ENCODE assay signal across 8 cellular contexts in genomic region chr14:88551094-88551870, GRCh38. TPM values are rescaled to one million over a fixed set of nuclear protein-coding genes. Genes with fewer than 3 reads are reported as not detected.
DNase-seq lines count a peak whose midpoint lies in the region; ATAC-seq, FAIRE-seq and TF ChIP-seq lines count a peak whose summit lies in the region.

No MANE protein-coding gene starts in this region.

- H3K27me3 ChIP-seq in colonic mucosa (no peaks in the 10 kb centered on the region), small intestine (ENCODE audit: control insufficient read depth in 2 of 2, insufficient read depth in 2 of 2, low read length in 2 of 2) (no peaks in the 10 kb centered on the region)

- TF ChIP-seq CTCF in VCaP (conservative IDR thresholded peaks at IDR 0.05): peak; percentile 11; the same call in 1 of the 2 replicates
- TF ChIP-seq CTCF in colonic mucosa (IDR thresholded peaks at IDR 0.05): no peak

- peak overlapping the region; percentile 57 for H3K4me3 ChIP-seq in colonic mucosa
- peak overlapping the region; percentile 34 to 39 for H3K4me3 ChIP-seq in small intestine (ENCODE audit: low read depth in 1 of 2, low read length in 2 of 2)

- FAIRE-seq in HTR-8/SVneo (lab: Jason Lieb, UNC) (no peak), small intestine (lab: Jason Lieb, UNC) (no peak)

- H3K9me3 ChIP-seq in colonic mucosa: no peaks in the 10 kb centered on the region
- H3K9me3 ChIP-seq in small intestine (ENCODE audit: control insufficient read depth, low read depth): no peaks in the 10 kb centered on the region

- ATAC-seq in HG02571 (IDR thresholded peaks at IDR 0.05; ENCODE audit: unreplicated experiment): no peak

- H3K4me1 ChIP-seq in colonic mucosa (peaks cover 6% of the 10 kb centered on the region), small intestine (ENCODE audit: control insufficient read depth in 2 of 2, insufficient read depth in 1 of 2, low read depth in 1 of 2, low read length in 1 of 2) (peaks cover 0 to 4% of the 10 kb centered on the region in 2 donors)

- H3K36me3 ChIP-seq in colonic mucosa (no peaks in the 10 kb centered on the region), small intestine (ENCODE audit: control insufficient read depth in 2 of 2, insufficient read depth in 2 of 2, low read length in 2 of 2) (peaks cover 0 to 8% of the 10 kb centered on the region in 2 donors)

- H3K9ac ChIP-seq in colonic mucosa (ENCODE audit: low read depth in 2 of 2, low read length in 2 of 2): peak overlapping the region; percentile 64 to 92

- DNase-seq in DMS 273 treated with DMSO at 0.1 percent for 48 hours (lab: John Stamatoyannopoulos, UW): peak; percentile 77
- peak; percentile 78 for DNase-seq in HTR-8/SVneo (ENCODE audit: insufficient read length, low spot score)
- DNase-seq in colonic mucosa: peak; percentile 91
- peak; percentile 50 for DNase-seq in kidney glomerular epithelial cell (lab: John Stamatoyannopoulos, UW)
- peak; percentile 83 for DNase-seq in small intestine
- DNase-seq in cortex of kidney (lab: John Stamatoyannopoulos, UW): no peak

- WGBS in small intestine, 3 donors: 4 to 10% (median 10%) methylated on average over 43 to 50 of the region's 50 CpGs

- peak overlapping the region; percentile 96 for H3K27ac ChIP-seq in VCaP
- H3K27ac ChIP-seq in colonic mucosa: peak overlapping the region; percentile 68
- H3K27ac ChIP-seq in small intestine (ENCODE audit: low read depth in 1 of 2, low read length in 1 of 2): peak overlapping the region in 1 of 2 donors; percentile 33

- intact Hi-C loops in colonic mucosa (cut with DNase I): no loop called here

RNA-seq across cellular contexts. Expression of gene PTPN21, which starts 3.5 kb away (rescaled TPM):
- 10 to 100 TPM; 22.2 to 23.6 TPM for total RNA-seq in colonic mucosa
- 1 to 10 TPM; 4.7 to 10.0 (median 8.5) TPM for polyA plus RNA-seq in small intestine

RNA-seq across cellular contexts. Expression of gene ZC3H14, which starts 11.6 kb away (rescaled TPM):
- total RNA-seq in colonic mucosa: 10 to 100 TPM; 52.6 to 54.3 TPM
- 10 to 100 TPM; 20.3 to 28.2 (median 21.7) TPM for polyA plus RNA-seq in small intestine
